ENCODE assay signal across 1 cellular context in the genomic region with DNA sequence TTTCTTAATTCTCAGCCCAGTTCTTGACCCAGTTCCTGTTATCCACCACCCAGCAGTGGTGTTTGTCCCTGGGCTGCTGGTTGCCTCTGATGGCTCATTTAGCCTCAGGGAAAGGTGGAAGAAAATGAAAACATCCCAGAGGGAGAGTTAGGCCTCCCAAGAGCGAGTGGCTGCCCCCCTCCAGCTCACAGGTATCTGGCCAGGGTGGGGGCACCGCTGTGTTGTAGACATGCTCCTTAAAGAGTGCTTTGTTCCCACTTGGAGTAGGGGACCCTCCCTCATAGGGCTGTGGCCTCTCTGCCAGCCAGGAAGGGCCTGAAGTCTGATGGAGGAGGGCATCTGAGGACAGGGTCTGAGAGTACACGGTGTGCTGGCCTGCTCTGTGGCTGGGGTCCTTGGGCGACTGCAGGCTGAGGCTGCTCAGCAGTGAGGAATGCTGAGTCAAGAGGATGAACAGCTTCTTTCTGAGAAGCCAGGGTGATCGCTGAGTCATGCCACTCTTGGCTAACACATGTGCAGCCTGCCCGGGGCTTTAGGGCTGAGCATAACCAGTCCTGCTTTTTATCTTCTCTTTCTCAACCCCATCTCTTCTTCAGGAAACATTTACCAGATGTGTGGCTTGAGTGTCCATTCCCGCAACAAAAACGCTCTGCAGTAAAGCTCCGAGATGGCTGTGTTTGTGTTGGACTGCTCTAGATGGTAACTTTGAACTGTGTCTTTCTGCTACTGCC.
A peak's percentile ranks its signal among the peaks of the same experiment; 100 is the strongest.
TF ChIP-seq lines count a peak whose summit lies in the region.

No MANE protein-coding gene starts in this region.

TF ChIP-seq in HepG2, 621 proteins besides CTCF, POLR2A, EP300 and RAD21 (continued from another document and continues in another):
- TF ChIP-seq, protein P1, sequence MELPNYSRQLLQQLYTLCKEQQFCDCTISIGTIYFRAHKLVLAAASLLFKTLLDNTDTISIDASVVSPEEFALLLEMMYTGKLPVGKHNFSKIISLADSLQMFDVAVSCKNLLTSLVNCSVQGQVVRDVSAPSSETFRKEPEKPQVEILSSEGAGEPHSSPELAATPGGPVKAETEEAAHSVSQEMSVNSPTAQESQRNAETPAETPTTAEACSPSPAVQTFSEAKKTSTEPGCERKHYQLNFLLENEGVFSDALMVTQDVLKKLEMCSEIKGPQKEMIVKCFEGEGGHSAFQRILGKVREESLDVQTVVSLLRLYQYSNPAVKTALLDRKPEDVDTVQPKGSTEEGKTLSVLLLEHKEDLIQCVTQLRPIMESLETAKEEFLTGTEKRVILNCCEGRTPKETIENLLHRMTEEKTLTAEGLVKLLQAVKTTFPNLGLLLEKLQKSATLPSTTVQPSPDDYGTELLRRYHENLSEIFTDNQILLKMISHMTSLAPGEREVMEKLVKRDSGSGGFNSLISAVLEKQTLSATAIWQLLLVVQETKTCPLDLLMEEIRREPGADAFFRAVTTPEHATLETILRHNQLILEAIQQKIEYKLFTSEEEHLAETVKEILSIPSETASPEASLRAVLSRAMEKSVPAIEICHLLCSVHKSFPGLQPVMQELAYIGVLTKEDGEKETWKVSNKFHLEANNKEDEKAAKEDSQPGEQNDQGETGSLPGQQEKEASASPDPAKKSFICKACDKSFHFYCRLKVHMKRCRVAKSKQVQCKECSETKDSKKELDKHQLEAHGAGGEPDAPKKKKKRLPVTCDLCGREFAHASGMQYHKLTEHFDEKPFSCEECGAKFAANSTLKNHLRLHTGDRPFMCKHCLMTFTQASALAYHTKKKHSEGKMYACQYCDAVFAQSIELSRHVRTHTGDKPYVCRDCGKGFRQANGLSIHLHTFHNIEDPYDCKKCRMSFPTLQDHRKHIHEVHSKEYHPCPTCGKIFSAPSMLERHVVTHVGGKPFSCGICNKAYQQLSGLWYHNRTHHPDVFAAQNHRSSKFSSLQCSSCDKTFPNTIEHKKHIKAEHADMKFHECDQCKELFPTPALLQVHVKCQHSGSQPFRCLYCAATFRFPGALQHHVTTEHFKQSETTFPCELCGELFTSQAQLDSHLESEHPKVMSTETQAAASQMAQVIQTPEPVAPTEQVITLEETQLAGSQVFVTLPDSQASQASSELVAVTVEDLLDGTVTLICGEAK (IDR thresholded peaks at IDR 0.05): no peak
- TF ChIP-seq, protein P1 (CRISPR knock-in tag; IDR thresholded peaks at IDR 0.05): no peak
- no peak for TF ChIP-seq AKAP8 (CRISPR knock-in tag; IDR thresholded peaks at IDR 0.05)
- peak; percentile 57; the same call in 1 of the 2 replicates for TF ChIP-seq ZNF768 (CRISPR knock-in tag; IDR thresholded peaks at IDR 0.05)
- TF ChIP-seq ARID3A (IDR thresholded peaks at IDR 0.05; ENCODE audit: low read depth, low read length): no peak
- TF ChIP-seq EED (CRISPR knock-in tag; IDR thresholded peaks at IDR 0.05): peak; percentile 83; the same call in 1 of the 2 replicates
- 0 out of 2 replicates have a peak, but pooled peaks have one; percentile 59 for TF ChIP-seq ZNF264 (CRISPR knock-in tag; IDR thresholded peaks at IDR 0.05)
- TF ChIP-seq, protein P2, sequence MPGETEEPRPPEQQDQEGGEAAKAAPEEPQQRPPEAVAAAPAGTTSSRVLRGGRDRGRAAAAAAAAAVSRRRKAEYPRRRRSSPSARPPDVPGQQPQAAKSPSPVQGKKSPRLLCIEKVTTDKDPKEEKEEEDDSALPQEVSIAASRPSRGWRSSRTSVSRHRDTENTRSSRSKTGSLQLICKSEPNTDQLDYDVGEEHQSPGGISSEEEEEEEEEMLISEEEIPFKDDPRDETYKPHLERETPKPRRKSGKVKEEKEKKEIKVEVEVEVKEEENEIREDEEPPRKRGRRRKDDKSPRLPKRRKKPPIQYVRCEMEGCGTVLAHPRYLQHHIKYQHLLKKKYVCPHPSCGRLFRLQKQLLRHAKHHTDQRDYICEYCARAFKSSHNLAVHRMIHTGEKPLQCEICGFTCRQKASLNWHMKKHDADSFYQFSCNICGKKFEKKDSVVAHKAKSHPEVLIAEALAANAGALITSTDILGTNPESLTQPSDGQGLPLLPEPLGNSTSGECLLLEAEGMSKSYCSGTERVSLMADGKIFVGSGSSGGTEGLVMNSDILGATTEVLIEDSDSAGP (CRISPR knock-in tag; IDR thresholded peaks at IDR 0.05; ENCODE audit: borderline replicate concordance): peak; percentile 54
- TF ChIP-seq THYN1 (CRISPR knock-in tag; IDR thresholded peaks at IDR 0.05; ENCODE audit: borderline replicate concordance, low read depth): no peak
- 0 out of 2 replicates have a peak, but pooled peaks have one; percentile 47 for TF ChIP-seq ZMAT3 (CRISPR knock-in tag; conservative IDR thresholded peaks at IDR 0.05)
- peak; percentile 72; the same call in 1 of the 2 replicates for TF ChIP-seq KDM4B (CRISPR knock-in tag; IDR thresholded peaks at IDR 0.05)
- TF ChIP-seq SNAPC4 (CRISPR knock-in tag; IDR thresholded peaks at IDR 0.05): 0 out of 2 replicates have a peak, but pooled peaks have one; percentile 5
- peak; percentile 59; the same call in 1 of the 2 replicates for TF ChIP-seq AHR (CRISPR knock-in tag; IDR thresholded peaks at IDR 0.05)
- TF ChIP-seq FIP1L1 (IDR thresholded peaks at IDR 0.05; ENCODE audit: borderline replicate concordance, insufficient read depth, low read depth, low read length): no peak
- TF ChIP-seq, protein P3, sequence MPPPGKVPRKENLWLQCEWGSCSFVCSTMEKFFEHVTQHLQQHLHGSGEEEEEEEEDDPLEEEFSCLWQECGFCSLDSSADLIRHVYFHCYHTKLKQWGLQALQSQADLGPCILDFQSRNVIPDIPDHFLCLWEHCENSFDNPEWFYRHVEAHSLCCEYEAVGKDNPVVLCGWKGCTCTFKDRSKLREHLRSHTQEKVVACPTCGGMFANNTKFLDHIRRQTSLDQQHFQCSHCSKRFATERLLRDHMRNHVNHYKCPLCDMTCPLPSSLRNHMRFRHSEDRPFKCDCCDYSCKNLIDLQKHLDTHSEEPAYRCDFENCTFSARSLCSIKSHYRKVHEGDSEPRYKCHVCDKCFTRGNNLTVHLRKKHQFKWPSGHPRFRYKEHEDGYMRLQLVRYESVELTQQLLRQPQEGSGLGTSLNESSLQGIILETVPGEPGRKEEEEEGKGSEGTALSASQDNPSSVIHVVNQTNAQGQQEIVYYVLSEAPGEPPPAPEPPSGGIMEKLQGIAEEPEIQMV (CRISPR knock-in tag; IDR thresholded peaks at IDR 0.05; ENCODE audit: low read depth): no peak
- peak; percentile 51; the same call in 1 of the 2 replicates for TF ChIP-seq ZNF792 (CRISPR knock-in tag; IDR thresholded peaks at IDR 0.05)
- TF ChIP-seq, protein P4, sequence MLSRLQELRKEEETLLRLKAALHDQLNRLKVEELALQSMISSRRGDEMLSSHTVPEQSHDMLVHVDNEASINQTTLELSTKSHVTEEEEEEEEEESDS (CRISPR knock-in tag; IDR thresholded peaks at IDR 0.05; ENCODE audit: borderline replicate concordance): no peak
- TF ChIP-seq SATB2 (CRISPR knock-in tag; IDR thresholded peaks at IDR 0.05): peak; percentile 71; the same call in 1 of the 2 replicates
- TF ChIP-seq SALL1 (CRISPR knock-in tag; IDR thresholded peaks at IDR 0.05): peak; percentile 90
- peak; percentile 43; the same call in 1 of the 2 replicates for TF ChIP-seq MEF2D (CRISPR knock-in tag; IDR thresholded peaks at IDR 0.05)
- TF ChIP-seq KDM3A (CRISPR knock-in tag; IDR thresholded peaks at IDR 0.05; ENCODE audit: low read depth): peak; percentile 75; the same call in 1 of the 2 replicates
- TF ChIP-seq, protein P5, sequence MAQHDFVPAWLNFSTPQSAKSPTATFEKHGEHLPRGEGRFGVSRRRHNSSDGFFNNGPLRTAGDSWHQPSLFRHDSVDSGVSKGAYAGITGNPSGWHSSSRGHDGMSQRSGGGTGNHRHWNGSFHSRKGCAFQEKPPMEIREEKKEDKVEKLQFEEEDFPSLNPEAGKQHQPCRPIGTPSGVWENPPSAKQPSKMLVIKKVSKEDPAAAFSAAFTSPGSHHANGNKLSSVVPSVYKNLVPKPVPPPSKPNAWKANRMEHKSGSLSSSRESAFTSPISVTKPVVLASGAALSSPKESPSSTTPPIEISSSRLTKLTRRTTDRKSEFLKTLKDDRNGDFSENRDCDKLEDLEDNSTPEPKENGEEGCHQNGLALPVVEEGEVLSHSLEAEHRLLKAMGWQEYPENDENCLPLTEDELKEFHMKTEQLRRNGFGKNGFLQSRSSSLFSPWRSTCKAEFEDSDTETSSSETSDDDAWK (CRISPR knock-in tag; IDR thresholded peaks at IDR 0.05): no peak
- peak; percentile 61; the same call in 1 of the 2 replicates for TF ChIP-seq BORCS8-MEF2B (CRISPR knock-in tag; IDR thresholded peaks at IDR 0.05)
- TF ChIP-seq ZNF44 (CRISPR knock-in tag; IDR thresholded peaks at IDR 0.05): no peak
- no peak for TF ChIP-seq ZNF251 (CRISPR knock-in tag; IDR thresholded peaks at IDR 0.05)
